Comparison of ENCODE assay signal across 8 cellular contexts in the genomic region with DNA sequence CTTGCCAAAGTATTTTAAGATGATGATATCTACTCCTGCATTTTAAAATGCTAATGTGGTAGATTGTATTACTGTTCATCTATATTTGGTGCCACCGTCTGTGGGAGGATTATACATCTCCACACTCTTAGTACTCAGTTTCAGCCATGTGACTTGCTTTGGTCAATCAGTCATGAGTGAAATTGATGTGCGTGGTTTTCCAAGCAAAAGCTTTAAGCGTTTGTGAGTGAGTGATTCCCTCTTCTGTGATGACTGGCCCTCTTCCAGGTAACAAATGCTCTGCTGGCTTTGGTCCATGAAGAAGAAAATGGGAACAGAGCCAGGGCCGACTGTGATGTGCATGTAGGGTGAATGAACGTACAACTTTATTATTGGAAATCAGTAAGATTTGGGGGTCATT.
DNase-seq lines count a peak whose midpoint lies in the region; ATAC-seq and TF ChIP-seq lines count a peak whose summit lies in the region.
"Had no signal": no experiment of that assay in that cellular context is flagged by ENCODE, and none has a peak within 500 bp of the region (broad histone marks: within the 10 kb centered on the region; RNA-seq: fewer than 3 reads in every experiment).

No MANE protein-coding gene starts in this region.

- ATAC-seq in GM18505 (IDR thresholded peaks at IDR 0.05; ENCODE audit: unreplicated experiment) = peak; percentile 65
- peak; percentile 56 for ATAC-seq in HG03039 (IDR thresholded peaks at IDR 0.05; ENCODE audit: unreplicated experiment)
- ATAC-seq in GM21447 (IDR thresholded peaks at IDR 0.05; ENCODE audit: unreplicated experiment) = no peak
- no peak for ATAC-seq in GM18909 (IDR thresholded peaks at IDR 0.05; ENCODE audit: poor library complexity, unreplicated experiment)
- ATAC-seq: left lung had no signal

- DNase-seq in NCI-H748 (lab: John Stamatoyannopoulos, UW; ENCODE audit: unreplicated experiment) = peak; percentile 68
- peak; percentile 82 for DNase-seq in kidney tubule cell (ENCODE audit: low spot score)
- DNase-seq in activated gamma-delta T cell treated with Interleukin-2 at 50 U/mL for 16 hours = no peak
- DNase-seq: left lung had no signal

- no peak for TF ChIP-seq POLR2A in GM18505 (IDR thresholded peaks at IDR 0.05; ENCODE audit: borderline replicate concordance, extremely low read depth, insufficient read depth, insufficient read length)

Comparison
In these comparisons a context has a peak if more than half of its experiments do, and no peak if none do; other contexts are left out.
1. ATAC-seq: peak in GM18505 (single experiment) and HG03039 (single experiment); none in GM21447 (single experiment) and GM18909 (single experiment).